In the genomic region with DNA sequence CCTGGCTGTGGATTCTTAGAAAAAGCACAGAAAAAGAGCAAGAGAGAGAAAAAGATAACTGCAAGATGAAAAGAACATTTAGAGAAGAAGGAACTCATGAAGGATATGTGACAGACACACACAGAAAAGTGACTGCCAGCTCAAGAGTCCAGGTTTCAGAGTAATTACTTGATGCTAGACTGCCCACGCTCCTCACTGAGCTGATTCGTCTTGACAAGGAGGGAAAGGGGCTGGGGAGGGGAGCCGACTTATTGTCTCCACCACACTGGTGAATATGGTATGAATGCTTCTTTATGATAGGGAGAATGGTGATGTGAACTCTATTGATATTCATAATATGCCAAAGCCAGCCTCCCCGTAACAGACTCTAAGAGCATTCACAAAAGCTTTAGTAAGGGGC, we compare ENCODE assay signal across 1 cellular context.
TF ChIP-seq lines count a peak whose summit lies in the region.

No MANE protein-coding gene starts in this region.

TF ChIP-seq in neural cell, 6 proteins besides CTCF, POLR2A, EP300 and RAD21:
- TF ChIP-seq, protein P1, sequence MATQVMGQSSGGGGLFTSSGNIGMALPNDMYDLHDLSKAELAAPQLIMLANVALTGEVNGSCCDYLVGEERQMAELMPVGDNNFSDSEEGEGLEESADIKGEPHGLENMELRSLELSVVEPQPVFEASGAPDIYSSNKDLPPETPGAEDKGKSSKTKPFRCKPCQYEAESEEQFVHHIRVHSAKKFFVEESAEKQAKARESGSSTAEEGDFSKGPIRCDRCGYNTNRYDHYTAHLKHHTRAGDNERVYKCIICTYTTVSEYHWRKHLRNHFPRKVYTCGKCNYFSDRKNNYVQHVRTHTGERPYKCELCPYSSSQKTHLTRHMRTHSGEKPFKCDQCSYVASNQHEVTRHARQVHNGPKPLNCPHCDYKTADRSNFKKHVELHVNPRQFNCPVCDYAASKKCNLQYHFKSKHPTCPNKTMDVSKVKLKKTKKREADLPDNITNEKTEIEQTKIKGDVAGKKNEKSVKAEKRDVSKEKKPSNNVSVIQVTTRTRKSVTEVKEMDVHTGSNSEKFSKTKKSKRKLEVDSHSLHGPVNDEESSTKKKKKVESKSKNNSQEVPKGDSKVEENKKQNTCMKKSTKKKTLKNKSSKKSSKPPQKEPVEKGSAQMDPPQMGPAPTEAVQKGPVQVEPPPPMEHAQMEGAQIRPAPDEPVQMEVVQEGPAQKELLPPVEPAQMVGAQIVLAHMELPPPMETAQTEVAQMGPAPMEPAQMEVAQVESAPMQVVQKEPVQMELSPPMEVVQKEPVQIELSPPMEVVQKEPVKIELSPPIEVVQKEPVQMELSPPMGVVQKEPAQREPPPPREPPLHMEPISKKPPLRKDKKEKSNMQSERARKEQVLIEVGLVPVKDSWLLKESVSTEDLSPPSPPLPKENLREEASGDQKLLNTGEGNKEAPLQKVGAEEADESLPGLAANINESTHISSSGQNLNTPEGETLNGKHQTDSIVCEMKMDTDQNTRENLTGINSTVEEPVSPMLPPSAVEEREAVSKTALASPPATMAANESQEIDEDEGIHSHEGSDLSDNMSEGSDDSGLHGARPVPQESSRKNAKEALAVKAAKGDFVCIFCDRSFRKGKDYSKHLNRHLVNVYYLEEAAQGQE (IDR thresholded peaks at IDR 0.05; ENCODE audit: borderline replicate concordance), result no peak
- TF ChIP-seq POLR2AphosphoS5 (IDR thresholded peaks at IDR 0.05) (no peak), EZH2 (IDR thresholded peaks at IDR 0.05; ENCODE audit: borderline replicate concordance, insufficient read depth, low read length, poor library complexity, severe bottlenecking) (no peak), MXI1 (conservative IDR thresholded peaks at IDR 0.05; ENCODE audit: poor library complexity, severe bottlenecking) (no peak), SMC3 (conservative IDR thresholded peaks at IDR 0.05; ENCODE audit: poor library complexity) (no peak), TAF1 (IDR thresholded peaks at IDR 0.05; ENCODE audit: low read depth) (no peak)
